In genomic region chr11:45252134-45252856, GRCh38 we compare ENCODE assay signal across 9 cellular contexts. TPM values are rescaled to one million over a fixed set of nuclear protein-coding genes. Genes with fewer than 3 reads are reported as not detected.
DNase-seq lines count a peak whose midpoint lies in the region; ATAC-seq and TF ChIP-seq lines count a peak whose summit lies in the region.
"Had no signal": no experiment of that assay in that cellular context is flagged by ENCODE, and none has a peak within 500 bp of the region (broad histone marks: within the 10 kb centered on the region; RNA-seq: fewer than 3 reads in every experiment).

No MANE protein-coding gene starts in this region.

- no peak for TF ChIP-seq POLR2A in gastroesophageal sphincter (IDR thresholded peaks at IDR 0.05)

- no peak for TF ChIP-seq EP300 in gastroesophageal sphincter (IDR thresholded peaks at IDR 0.05)

- TF ChIP-seq CTCF in WTC11 (IDR thresholded peaks at IDR 0.05) = peak; percentile 93
- TF ChIP-seq CTCF in gastroesophageal sphincter (IDR thresholded peaks at IDR 0.05) = peak in 2 of 4 experiments; percentile 25 to 56

- H3K9me3 ChIP-seq in gastroesophageal sphincter = no peaks in the 10 kb centered on the region
- H3K9me3 ChIP-seq in skeletal muscle satellite cell (replicated peaks; ENCODE audit: low read length) = no peaks in the 10 kb centered on the region

- no peaks in the 10 kb centered on the region for H3K36me3 Mint-ChIP-seq in WTC11

- H3K9me3 Mint-ChIP-seq in WTC11 = peaks cover 3% of the 10 kb centered on the region
- H3K9me3 Mint-ChIP-seq: CD4-positive, alpha-beta T cell had no signal

- ATAC-seq in WTC11 (peak; percentile 99), gastroesophageal sphincter (peak; percentile 54), HG02840 (IDR thresholded peaks at IDR 0.05; ENCODE audit: low FRiP score, unreplicated experiment) (no peak)

- DNase-seq in NCI-H1694 (lab: John Stamatoyannopoulos, UW) = peak; percentile 15
- no peak for DNase-seq in NCI-H1694 treated with DMSO at 0.1 percent for 48 hours (lab: John Stamatoyannopoulos, UW)
- peak; percentile 88 for DNase-seq in HuH-7 (ENCODE audit: low spot score)
- peak; percentile 91 for DNase-seq in WTC11 (ENCODE audit: low spot score)
- DNase-seq in C1 segment of cervical spinal cord (lab: John Stamatoyannopoulos, UW) = no peak

- 100% methylated on average over 1 of the region's 22 CpGs; no CpG with 5 or more reads in 1 of the 2 donors for WGBS in gastroesophageal sphincter (ENCODE audit: low coverage in 1 of 2), 2 donors

- H3K27ac ChIP-seq in gastroesophageal sphincter = no peak overlapping the region

- H3K27me3 ChIP-seq in gastroesophageal sphincter (peaks cover 10% of the 10 kb centered on the region), skeletal muscle satellite cell (ENCODE audit: control insufficient read depth, insufficient read depth, low read length) (peaks cover 24% of the 10 kb centered on the region)

- H3K4me3 ChIP-seq in gastroesophageal sphincter = no peak overlapping the region
- H3K4me3 ChIP-seq in skeletal muscle satellite cell (ENCODE audit: low read length) = no peak overlapping the region

- no peak overlapping the region for H3K27ac Mint-ChIP-seq in WTC11
- H3K27ac Mint-ChIP-seq: CD4-positive, alpha-beta T cell had no signal

- peak overlapping the region; percentile 24 for H3K4me2 ChIP-seq in skeletal muscle satellite cell (ENCODE audit: low read length)

- H3K36me3 ChIP-seq in gastroesophageal sphincter (no peaks in the 10 kb centered on the region), skeletal muscle satellite cell (ENCODE audit: insufficient read depth, low read length) (no peaks in the 10 kb centered on the region)

- POLR2A ChIA-PET in WTC11 (lab: Charles Lee) = interaction anchor here (0.5 kb wide), 1 partner anchor 530 kb away, joined by 3 read pairs; no protein-coding TSS in a partner anchor

- no peak overlapping the region for H3K9ac ChIP-seq in skeletal muscle satellite cell (ENCODE audit: low read depth, low read length)

- H3K4me1 Mint-ChIP-seq in WTC11 = 0 out of 2 replicates have a peak, but pooled peaks cover 3% of the 10 kb centered on the region

- no peak overlapping the region for H3K4me3 Mint-ChIP-seq in WTC11
- H3K4me3 Mint-ChIP-seq: CD4-positive, alpha-beta T cell had no signal

- H3K4me1 ChIP-seq in gastroesophageal sphincter (no peaks in the 10 kb centered on the region), skeletal muscle satellite cell (ENCODE audit: control insufficient read depth, insufficient read depth, low read length) (peaks cover 10% of the 10 kb centered on the region)

- H3K27me3 Mint-ChIP-seq in WTC11 (ENCODE audit: low read depth) = no peaks in the 10 kb centered on the region; the same call in 1 of the 2 replicates

- CTCF ChIA-PET in WTC11 (lab: Charles Lee) = interaction anchor here (0.5 to 2.5 kb wide), 70 partner anchors 8 to 1139 kb away, joined by 3 to 58 read pairs (median 4); partner anchors contain the start of genes CHRM4 and SYT13

TF ChIP-seq in WTC11, 78 proteins besides CTCF, POLR2A, EP300 and RAD21 (continues in another document):
- TF ChIP-seq ZNF416 (CRISPR knock-in tag; IDR thresholded peaks at IDR 0.05) = no peak
- TF ChIP-seq CDX4 (CRISPR knock-in tag; IDR thresholded peaks at IDR 0.05; ENCODE audit: borderline replicate concordance) = no peak
- TF ChIP-seq ZBTB21 (CRISPR knock-in tag; IDR thresholded peaks at IDR 0.05; ENCODE audit: borderline replicate concordance) = no peak
- no peak for TF ChIP-seq NR1H2 (CRISPR knock-in tag; IDR thresholded peaks at IDR 0.05)
- no peak for TF ChIP-seq ARID4B (CRISPR knock-in tag; IDR thresholded peaks at IDR 0.05; ENCODE audit: borderline replicate concordance)
- TF ChIP-seq MXD4 (CRISPR knock-in tag; IDR thresholded peaks at IDR 0.05; ENCODE audit: borderline replicate concordance) = no peak
- TF ChIP-seq TCF7 (CRISPR knock-in tag; IDR thresholded peaks at IDR 0.05; ENCODE audit: low read depth) = no peak
- TF ChIP-seq E2F5 (CRISPR knock-in tag; IDR thresholded peaks at IDR 0.05) = no peak
- no peak for TF ChIP-seq ZNF317 (CRISPR knock-in tag; IDR thresholded peaks at IDR 0.05; ENCODE audit: borderline replicate concordance, low read depth)
- TF ChIP-seq ZNF512 (CRISPR knock-in tag; IDR thresholded peaks at IDR 0.05; ENCODE audit: borderline replicate concordance) = no peak
- TF ChIP-seq ATF2 (CRISPR knock-in tag; IDR thresholded peaks at IDR 0.05; ENCODE audit: borderline replicate concordance, low read depth) = no peak
- no peak for TF ChIP-seq USF2 (CRISPR knock-in tag; IDR thresholded peaks at IDR 0.05)
- TF ChIP-seq GTF2I (CRISPR knock-in tag; conservative IDR thresholded peaks at IDR 0.05) = 0 out of 2 replicates have a peak, but pooled peaks have one; percentile 22

RNA-seq across cellular contexts. Expression of gene SYT13, which starts 33.8 kb away (rescaled TPM):
- 10.8 to 15.1 TPM (median 12.0 TPM) in 3 replicates for total RNA-seq in WTC11 (2021)
- 1 to 10 TPM in 1 of 4 donors, under 1 TPM in 2, not detected in 1; 0.19 to 1.3 (median 0.67) TPM for total RNA-seq in gastroesophageal sphincter
- not detected in 2 replicates for total RNA-seq in skeletal muscle satellite cell (2012; rRNA removed)
- total RNA-seq: CD4-positive, alpha-beta T cell had no signal

Comparison
In these comparisons a context has a peak if more than half of its experiments do, and no peak if none do; other contexts are left out.
1. DNase-seq: peak in NCI-H1694 (single experiment), HuH-7 (single experiment) and WTC11 (single experiment); none in NCI-H1694 treated with DMSO at 0.1 percent for 48 hours (single experiment) and C1 segment of cervical spinal cord (0 of 14).